1 cellular context compared by ENCODE assay signal in genomic region chr13:113490496-113491417, GRCh38.
TF ChIP-seq lines count a peak whose summit lies in the region.

TSS of gene DCUN1D2 (minus strand) at chr13:113490711. CDS start at chr13:113490669, 42 bp downstream.

TF ChIP-seq in GM12878, 131 proteins besides CTCF, POLR2A, EP300 and RAD21 (continued from another document):
- TF ChIP-seq REST (IDR thresholded peaks at IDR 0.05; ENCODE audit: low read depth, low read length) (no peak), STAT1 (conservative IDR thresholded peaks at IDR 0.05) (no peak), PAX5 (IDR thresholded peaks at IDR 0.05; ENCODE audit: borderline replicate concordance, low read depth, low read length) (no peak), HDAC2 (IDR thresholded peaks at IDR 0.05) (no peak)
